Comparison of ENCODE assay signal across 10 cellular contexts in the genomic region with DNA sequence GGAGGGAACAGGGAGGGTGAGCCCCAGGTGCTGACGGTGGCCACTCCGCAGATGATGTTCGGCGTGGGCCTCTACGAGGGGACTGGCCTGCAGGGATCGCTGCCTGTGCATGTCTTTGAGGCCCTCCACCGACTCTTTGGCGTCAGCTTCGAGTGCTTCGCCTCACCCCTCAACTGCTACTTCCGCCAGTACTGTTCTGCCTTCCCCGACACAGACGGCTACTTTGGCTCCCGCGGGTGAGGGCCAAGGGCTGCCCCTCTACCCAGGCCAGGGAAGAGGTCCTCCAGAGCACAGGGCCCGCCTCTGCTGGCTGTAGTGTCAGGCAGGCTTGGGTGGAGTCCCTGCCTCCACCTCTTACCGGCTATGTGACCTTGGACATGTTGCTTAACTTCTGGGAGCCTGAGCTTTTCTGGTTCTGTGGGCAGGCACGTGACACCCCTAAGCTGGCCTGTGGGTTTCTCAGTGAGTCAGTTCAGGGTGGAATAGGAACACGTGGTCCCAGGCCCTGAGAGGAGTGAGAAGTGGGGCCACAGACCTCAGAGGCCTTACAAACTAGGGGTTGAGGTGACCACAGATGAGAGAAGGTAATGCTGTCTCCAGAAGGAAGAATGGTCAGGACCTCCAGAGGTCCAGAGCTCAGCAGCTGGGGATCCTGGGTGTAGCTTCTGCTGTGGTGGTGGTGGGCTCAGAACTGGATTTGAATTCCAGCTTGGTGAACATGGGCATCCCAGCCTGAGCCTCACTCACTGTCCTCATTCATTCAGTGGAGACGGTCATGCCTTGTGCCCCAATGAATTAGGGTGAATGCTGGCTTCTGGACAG. TPM values are rescaled to one million over a fixed set of nuclear protein-coding genes. Genes with fewer than 3 reads are reported as not detected.
DNase-seq lines count a peak whose midpoint lies in the region; ATAC-seq and TF ChIP-seq lines count a peak whose summit lies in the region.
"Had no signal": no experiment of that assay in that cellular context is flagged by ENCODE, and none has a peak within 500 bp of the region (broad histone marks: within the 10 kb centered on the region; RNA-seq: fewer than 3 reads in every experiment).

No MANE protein-coding gene starts in this region.

- no peaks in the 10 kb centered on the region for H3K27me3 ChIP-seq in tibial nerve

- WGBS in tibial nerve, 2 donors: 72 to 85% methylated on average over 15 to 20 of the region's 20 CpGs

- TF ChIP-seq POLR2A in tibial nerve (IDR thresholded peaks at IDR 0.05): peak in 1 of 2 donors; percentile 18

- H3K4me3 ChIP-seq in tibial nerve: no peak overlapping the region

- no peak for TF ChIP-seq CTCF in tibial nerve (IDR thresholded peaks at IDR 0.05)

- ATAC-seq in left colon: peak; percentile 63
- ATAC-seq in HG03025 (IDR thresholded peaks at IDR 0.05; ENCODE audit: low FRiP score, unreplicated experiment): no peak

- H3K4me1 ChIP-seq in tibial nerve: peaks cover 0 to 26% (median 2%) of the 10 kb centered on the region in 4 donors

- no peaks in the 10 kb centered on the region for H3K9me3 ChIP-seq in tibial nerve

- peaks cover 0 to 100% (median 60%) of the 10 kb centered on the region in 3 donors for H3K36me3 ChIP-seq in tibial nerve

- peak; percentile 50 to 85 for TF ChIP-seq EP300 in tibial nerve (IDR thresholded peaks at IDR 0.05)

- intact Hi-C loops in left colon (cut with DNase I, micrococcal nuclease): no loop called here

- peak overlapping the region in 3 of 4 donors; percentile 30 to 82 (median 72) for H3K27ac ChIP-seq in tibial nerve
- H3K27ac ChIP-seq: C4-2B had no signal

- DNase-seq in activated T-cell treated with anti-CD3 and anti-CD28 coated beads for 24 hours (ENCODE audit: low read depth): peak; percentile 23
- no peak for DNase-seq in activated T-cell treated with anti-CD3 and anti-CD28 coated beads for 4 hours
- peak; percentile 74 for DNase-seq in activated effector memory CD4-positive, alpha-beta T cell treated with anti-CD3 and anti-CD28 coated beads, Interleukin-2, amount 50 U/mL, for 16 hours
- peak; percentile 36 to 69 for DNase-seq in left colon
- DNase-seq in tibial nerve (ENCODE audit: low spot score in 2 of 2): peak in 1 of 2 donors; percentile 88
- no peak for DNase-seq in stimulated activated CD4-positive, alpha-beta T cell treated with anti-CD3 and anti-CD28 coated beads, Interleukin-4, amount 100 ng/mL, for 1 hour
- DNase-seq in NCI-H1436 treated with DMSO at 0.1 percent for 48 hours (lab: John Stamatoyannopoulos, UW): no peak
- DNase-seq: NCI-H1105 had no signal

RNA-seq across cellular contexts. Expression of gene PCIF1, which starts 11.9 kb away (rescaled TPM):
- total RNA-seq in left colon: 10 to 100 TPM; 27.2 to 32.1 TPM
- 10 to 100 TPM; 52.2 to 59.0 (median 53.0) TPM for total RNA-seq in tibial nerve

RNA-seq across cellular contexts. Expression of gene ZNF335, which starts 25.6 kb away (rescaled TPM):
- 10 to 100 TPM; 14.8 to 18.2 TPM for total RNA-seq in left colon
- total RNA-seq in tibial nerve: 10 to 100 TPM; 24.3 to 42.3 (median 28.6) TPM

RNA-seq across cellular contexts. Expression of gene PLTP, which starts 34.4 kb away (rescaled TPM):
- total RNA-seq in left colon (10 to 100 TPM; 14.7 to 49.5 TPM), tibial nerve (100 to 1,000 TPM in 3 of 4 donors, 10 to 100 TPM in 1; 74.7 to 713 (median 134) TPM)

RNA-seq across cellular contexts. Expression of gene CTSA, which starts 55.2 kb away (rescaled TPM):
- 100 to 1,000 TPM; 513 to 538 TPM for total RNA-seq in left colon
- total RNA-seq in tibial nerve: 10 to 100 TPM; 50.4 to 87.3 (median 71.7) TPM

RNA-seq across cellular contexts. Expression of gene NEURL2, which starts 55.4 kb away (rescaled TPM):
- total RNA-seq in left colon (1 to 10 TPM; 4.7 to 5.5 TPM), tibial nerve (10 to 100 TPM in 3 of 4 donors, 1 to 10 TPM in 1; 7.7 to 42.9 (median 15.6) TPM)

Comparison
In these comparisons a context has a peak if more than half of its experiments do, and no peak if none do; other contexts are left out.
1. DNase-seq: peak in activated T-cell treated with anti-CD3 and anti-CD28 coated beads for 24 hours (single experiment), activated effector memory CD4-positive, alpha-beta T cell treated with anti-CD3 and anti-CD28 coated beads, Interleukin-2, amount 50 U/mL, for 16 hours (single experiment) and left colon (2 of 2); none in activated T-cell treated with anti-CD3 and anti-CD28 coated beads for 4 hours (single experiment), stimulated activated CD4-positive, alpha-beta T cell treated with anti-CD3 and anti-CD28 coated beads, Interleukin-4, amount 100 ng/mL, for 1 hour (single experiment) and NCI-H1436 treated with DMSO at 0.1 percent for 48 hours (single experiment).